Comparison of ENCODE assay signal across 8 cellular contexts in the genomic region with DNA sequence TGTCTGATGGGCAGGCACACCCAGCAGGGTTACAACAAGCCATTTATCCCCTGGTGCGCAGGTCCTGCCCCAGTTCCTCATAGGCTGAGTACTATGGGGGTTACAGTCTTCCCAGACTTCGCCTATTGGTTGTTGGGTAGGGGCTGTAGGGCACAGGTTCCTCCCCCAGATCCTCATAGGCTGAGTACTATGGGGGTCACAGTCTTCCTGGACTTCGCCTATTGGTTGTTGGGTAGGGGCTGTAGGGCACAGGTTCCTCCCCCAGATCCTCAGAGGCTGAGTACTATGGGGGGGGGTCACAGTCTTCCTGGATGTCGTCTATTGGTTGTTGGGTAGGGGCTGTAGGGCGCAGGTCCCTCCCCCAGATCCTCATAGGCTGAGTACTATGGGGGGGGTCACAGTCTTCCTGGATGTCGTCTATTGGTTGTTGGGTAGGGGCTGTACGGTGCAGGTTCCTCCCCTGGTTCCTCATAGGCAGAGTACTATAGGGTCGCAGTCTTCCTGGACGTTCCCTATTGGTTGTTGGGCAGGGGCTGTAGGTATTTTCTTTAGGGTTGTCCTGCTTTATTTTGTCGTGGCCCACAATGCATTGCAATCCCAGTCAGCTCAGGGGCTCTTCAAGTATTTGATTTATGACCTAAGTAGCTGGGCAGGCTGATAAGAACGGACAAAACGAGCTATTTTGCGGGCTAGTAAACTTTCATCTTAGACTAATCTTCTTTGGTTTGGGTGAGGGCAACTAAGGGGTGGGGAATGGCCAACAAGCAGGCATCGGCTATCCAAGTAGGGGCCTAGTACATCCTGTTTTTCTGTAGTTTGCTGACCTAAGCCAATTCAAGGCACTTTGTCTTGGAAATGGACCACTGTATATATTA. TPM values are rescaled to one million over a fixed set of nuclear protein-coding genes. Genes with fewer than 3 reads are reported as not detected.
A peak's percentile ranks its signal among the peaks of the same experiment; 100 is the strongest.
DNase-seq lines count a peak whose midpoint lies in the region; ATAC-seq and TF ChIP-seq lines count a peak whose summit lies in the region.

No MANE protein-coding gene starts in this region.

- no peak overlapping the region for H2AFZ ChIP-seq in hepatocyte

- H3K36me3 ChIP-seq in BE2C (no peaks in the 10 kb centered on the region), hepatocyte (replicated peaks; ENCODE audit: insufficient read depth, low read depth) (no peaks in the 10 kb centered on the region)

- H3K4me2 ChIP-seq in hepatocyte = no peak overlapping the region

- no peaks in the 10 kb centered on the region for H4K20me1 ChIP-seq in hepatocyte (ENCODE audit: insufficient read depth, poor library complexity, severe bottlenecking)

- H3K9me3 ChIP-seq in BE2C = no peaks in the 10 kb centered on the region
- no peaks in the 10 kb centered on the region for H3K9me3 ChIP-seq in hepatocyte (ENCODE audit: low read depth)

- DNase-seq in BE2C (peak; percentile 80), KBM-7 (peak; percentile 100), hepatocyte (ENCODE audit: low spot score) (no peak), NCI-H1417 treated with DMSO at 0.1 percent for 48 hours (lab: John Stamatoyannopoulos, UW) (no peak), kidney tubule cell (ENCODE audit: low spot score) (no peak), NCI-H2227 treated with DMSO at 0.1 percent for 48 hours (lab: John Stamatoyannopoulos, UW) (no peak)

- H3K4me1 ChIP-seq in BE2C = no peaks in the 10 kb centered on the region
- H3K4me1 ChIP-seq in hepatocyte (ENCODE audit: insufficient read depth) = peaks cover 25% of the 10 kb centered on the region

- peak overlapping the region; percentile 32 for H3K27ac ChIP-seq in hepatocyte

- H3K27me3 ChIP-seq in BE2C (no peaks in the 10 kb centered on the region), hepatocyte (no peaks in the 10 kb centered on the region)

- H3K9me2 ChIP-seq in hepatocyte (replicated peaks; ENCODE audit: insufficient read depth) = no peaks in the 10 kb centered on the region

- in situ Hi-C loops in KBM-7 (cut with MboI; ENCODE audit: low pct_unique_long_range_greater_than_20kb, low sequenced_read_pairs) = no loop called here

- H3K4me3 ChIP-seq in BE2C (ENCODE audit: low read depth, low read length) = peak overlapping the region; percentile 28
- H3K4me3 ChIP-seq in hepatocyte = no peak overlapping the region

- ATAC-seq in GM19467 (IDR thresholded peaks at IDR 0.05; ENCODE audit: unreplicated experiment) (peak; percentile 32), GM19023 (IDR thresholded peaks at IDR 0.05; ENCODE audit: unreplicated experiment) (no peak)

- peaks cover 12% of the 10 kb centered on the region for H3K79me2 ChIP-seq in hepatocyte

- WGBS in hepatocyte (ENCODE audit: low lambda C conversion rate, missing lambda C conversion rate) = 68% methylated on average over 14 of the region's 14 CpGs

- no peak for TF ChIP-seq CTCF in BE2C (IDR thresholded peaks at IDR 0.05; ENCODE audit: low read depth, low read length)
- TF ChIP-seq CTCF in hepatocyte (IDR thresholded peaks at IDR 0.05; ENCODE audit: poor library complexity) = no peak

RNA-seq across cellular contexts. Expression of a gene that starts 3.4 kb away (rescaled TPM):
- polyA plus RNA-seq in BE2C (2012; ENCODE audit: insufficient read depth, insufficient read length, low read depth) = 5.0 TPM
- total RNA-seq in hepatocyte = 6.8 and 8.3 TPM in 2 replicates
- 7.5 and 7.9 TPM in 2 replicates for polyA plus RNA-seq in hepatocyte

RNA-seq across cellular contexts. Expression of a gene that starts 27.7 kb away (rescaled TPM):
- polyA plus RNA-seq in BE2C (2012; ENCODE audit: insufficient read depth, insufficient read length, low read depth) = 18.2 TPM
- 4.8 and 7.9 TPM in 2 replicates for total RNA-seq in hepatocyte
- polyA plus RNA-seq in hepatocyte = 9.6 and 12.2 TPM in 2 replicates

Comparison
In these comparisons a context has a peak if more than half of its experiments do, and no peak if none do; other contexts are left out.
1. DNase-seq: peak in BE2C (single experiment) and KBM-7 (single experiment); none in hepatocyte (single experiment), NCI-H1417 treated with DMSO at 0.1 percent for 48 hours (single experiment), kidney tubule cell (single experiment) and NCI-H2227 treated with DMSO at 0.1 percent for 48 hours (single experiment).